In the genomic region with DNA sequence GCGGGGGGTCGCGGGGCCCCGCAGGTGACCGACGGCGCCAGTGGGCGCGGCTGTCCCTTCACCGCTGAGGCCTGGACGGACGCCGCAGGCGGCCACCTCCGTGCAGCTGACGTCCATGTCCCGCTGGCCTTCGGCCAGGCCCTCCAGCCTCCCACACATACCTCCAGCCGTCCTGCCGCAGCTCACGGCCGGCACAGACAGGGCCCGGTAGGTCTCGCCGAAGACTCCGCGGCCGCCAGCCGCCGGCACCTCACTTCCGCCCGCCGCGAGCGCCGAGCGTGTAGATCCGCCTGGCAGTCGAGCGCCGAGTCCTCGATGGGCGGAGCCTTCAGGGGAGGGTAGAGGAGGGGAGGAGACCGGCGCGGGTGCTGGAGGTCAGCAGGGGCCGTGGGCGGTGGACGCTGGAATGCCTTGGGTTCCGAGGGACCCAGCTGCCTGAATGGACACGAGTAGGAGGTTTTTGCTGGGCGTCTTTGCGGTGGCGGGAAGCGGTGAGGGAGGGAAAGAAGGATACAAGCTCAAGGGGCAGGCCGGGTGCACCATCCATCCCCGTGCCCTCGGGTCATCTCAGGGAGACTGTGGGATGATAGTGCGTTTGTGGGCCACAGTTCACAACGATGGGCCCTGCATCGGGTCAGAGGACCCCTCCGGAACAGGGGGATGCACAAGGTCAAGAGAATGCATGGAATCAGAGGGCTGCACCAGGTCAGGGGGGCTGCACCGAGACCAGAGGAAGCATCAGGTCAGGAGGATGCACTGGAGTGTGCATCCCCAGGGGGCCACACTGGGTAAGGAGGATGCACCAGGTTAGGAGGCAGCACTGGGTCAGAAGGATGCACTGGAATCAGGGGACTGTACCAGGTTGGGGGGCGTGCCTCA, we compare ENCODE assay signal across 8 cellular contexts. TPM values are rescaled to one million over a fixed set of nuclear protein-coding genes. Genes with fewer than 3 reads are reported as not detected.
A peak's percentile ranks its signal among the peaks of the same experiment; 100 is the strongest.
DNase-seq lines count a peak whose midpoint lies in the region; ATAC-seq and TF ChIP-seq lines count a peak whose summit lies in the region.

A gene with protein sequence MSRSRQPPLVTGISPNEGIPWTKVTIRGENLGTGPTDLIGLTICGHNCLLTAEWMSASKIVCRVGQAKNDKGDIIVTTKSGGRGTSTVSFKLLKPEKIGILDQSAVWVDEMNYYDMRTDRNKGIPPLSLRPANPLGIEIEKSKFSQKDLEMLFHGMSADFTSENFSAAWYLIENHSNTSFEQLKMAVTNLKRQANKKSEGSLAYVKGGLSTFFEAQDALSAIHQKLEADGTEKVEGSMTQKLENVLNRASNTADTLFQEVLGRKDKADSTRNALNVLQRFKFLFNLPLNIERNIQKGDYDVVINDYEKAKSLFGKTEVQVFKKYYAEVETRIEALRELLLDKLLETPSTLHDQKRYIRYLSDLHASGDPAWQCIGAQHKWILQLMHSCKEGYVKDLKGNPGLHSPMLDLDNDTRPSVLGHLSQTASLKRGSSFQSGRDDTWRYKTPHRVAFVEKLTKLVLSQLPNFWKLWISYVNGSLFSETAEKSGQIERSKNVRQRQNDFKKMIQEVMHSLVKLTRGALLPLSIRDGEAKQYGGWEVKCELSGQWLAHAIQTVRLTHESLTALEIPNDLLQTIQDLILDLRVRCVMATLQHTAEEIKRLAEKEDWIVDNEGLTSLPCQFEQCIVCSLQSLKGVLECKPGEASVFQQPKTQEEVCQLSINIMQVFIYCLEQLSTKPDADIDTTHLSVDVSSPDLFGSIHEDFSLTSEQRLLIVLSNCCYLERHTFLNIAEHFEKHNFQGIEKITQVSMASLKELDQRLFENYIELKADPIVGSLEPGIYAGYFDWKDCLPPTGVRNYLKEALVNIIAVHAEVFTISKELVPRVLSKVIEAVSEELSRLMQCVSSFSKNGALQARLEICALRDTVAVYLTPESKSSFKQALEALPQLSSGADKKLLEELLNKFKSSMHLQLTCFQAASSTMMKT (minus strand): TSS at position 282 of the 879 bp plus-strand sequence. CDS start 55,321 bp downstream, outside the sequence.

- H3K4me3 ChIP-seq in BLaER1 (peak within 1 kb of the TSS; percentile 84), duodenal mucosa (ENCODE audit: low read depth in 1 of 2, low read length in 2 of 2) (peak within 1 kb of the TSS; percentile 90 to 92), lower leg skin (ENCODE audit: low read depth, poor library complexity, severe bottlenecking) (peak within 1 kb of the TSS; percentile 71)

- H3K27ac ChIP-seq in BLaER1: peak within 1 kb of the TSS; percentile 59
- peak within 1 kb of the TSS; percentile 60 for H3K27ac ChIP-seq in duodenal mucosa (ENCODE audit: low read depth, low read length)

- intact Hi-C loops in activated CD4-positive, alpha-beta memory T cell treated with anti-CD3 and anti-CD28 coated beads for 36 hours (cut with micrococcal nuclease): loop anchor here (1.0 to 2.0 kb wide), 2 partner anchors 8 to 18 kb away; no protein-coding TSS in a partner anchor
- intact Hi-C loops in lower leg skin (cut with DNase I; ENCODE audit: low total_unique reads): no loop called here

- H4K20me1 ChIP-seq in BLaER1: peaks cover 43% of the 10 kb centered on the region

- ATAC-seq in GM19043 (IDR thresholded peaks at IDR 0.05; ENCODE audit: low read depth, unreplicated experiment) (peak; percentile 86), HG03342 (IDR thresholded peaks at IDR 0.05; ENCODE audit: unreplicated experiment) (peak; percentile 87)

- peaks cover 33% of the 10 kb centered on the region for H3K4me1 Mint-ChIP-seq in activated CD4-positive, alpha-beta memory T cell treated with anti-CD3 and anti-CD28 coated beads for 36 hours (ENCODE audit: low read depth)

- H3K27me3 ChIP-seq in BLaER1: no peaks in the 10 kb centered on the region
- H3K27me3 ChIP-seq in duodenal mucosa (ENCODE audit: control insufficient read depth in 1 of 2, insufficient read depth in 2 of 2, low read length in 2 of 2): no peaks in the 10 kb centered on the region

- TF ChIP-seq POLR2A in lower leg skin (IDR thresholded peaks at IDR 0.05): no peak

- H3K27me3 Mint-ChIP-seq in activated CD4-positive, alpha-beta memory T cell treated with anti-CD3 and anti-CD28 coated beads for 36 hours: no peaks in the 10 kb centered on the region

- POLR2A ChIA-PET in activated CD4-positive, alpha-beta memory T cell treated with anti-CD3 and anti-CD28 coated beads for 36 hours (lab: Charles Lee): interaction anchor here (1.1 to 2.5 kb wide), 4 partner anchors 13 to 57 kb away, joined by 4 to 13 read pairs (median 4); no protein-coding TSS in a partner anchor

- peak within 1 kb of the TSS; percentile 99 for H3K4me2 ChIP-seq in BLaER1

- TF ChIP-seq CTCF in lower leg skin (IDR thresholded peaks at IDR 0.05): peak in 1 of 3 donors; percentile 54

- CTCF ChIA-PET in activated CD4-positive, alpha-beta memory T cell treated with anti-CD3 and anti-CD28 coated beads for 36 hours (lab: Charles Lee): interaction anchor here (0.7 to 2.9 kb wide), 7 partner anchors 9 to 100 kb away, joined by 3 to 8 read pairs (median 3); no protein-coding TSS in a partner anchor

- DNase-seq in NCI-H748 (lab: John Stamatoyannopoulos, UW; ENCODE audit: unreplicated experiment) (peak; percentile 95), lower leg skin (ENCODE audit: low spot score in 2 of 2) (peak; percentile 61 to 94)
- peak; percentile 92 for DNase-seq in activated CD4-positive, alpha-beta memory T cell treated with anti-CD3 and anti-CD28 coated beads for 36 hours
- DNase-seq in stimulated activated CD4-positive, alpha-beta T cell treated with anti-CD3 and anti-CD28 coated beads, Interleukin-4, amount 100 ng/mL, for 4 hours: peak; percentile 78 to 83

- H3K4me1 ChIP-seq in BLaER1 (peaks cover 18% of the 10 kb centered on the region), duodenal mucosa (ENCODE audit: control insufficient read depth in 1 of 2, insufficient read depth in 2 of 2, low read length in 2 of 2) (peaks cover 4 to 21% of the 10 kb centered on the region in 2 donors)

- no peaks in the 10 kb centered on the region for H3K9me3 Mint-ChIP-seq in activated CD4-positive, alpha-beta memory T cell treated with anti-CD3 and anti-CD28 coated beads for 36 hours

- H3K27ac Mint-ChIP-seq in activated CD4-positive, alpha-beta memory T cell treated with anti-CD3 and anti-CD28 coated beads for 36 hours: peak within 1 kb of the TSS; percentile 85

- H3K36me3 Mint-ChIP-seq in activated CD4-positive, alpha-beta memory T cell treated with anti-CD3 and anti-CD28 coated beads for 36 hours: peaks cover 3% of the 10 kb centered on the region

- H3K9me3 ChIP-seq in BLaER1: no peaks in the 10 kb centered on the region
- H3K9me3 ChIP-seq in duodenal mucosa (ENCODE audit: control insufficient read depth in 1 of 2, low read length in 2 of 2): no peaks in the 10 kb centered on the region

- H3K4me3 Mint-ChIP-seq in activated CD4-positive, alpha-beta memory T cell treated with anti-CD3 and anti-CD28 coated beads for 36 hours: peak within 1 kb of the TSS; percentile 95

- H3K9ac ChIP-seq in BLaER1 (peak within 1 kb of the TSS; percentile 74), duodenal mucosa (ENCODE audit: low read depth in 1 of 2, low read length in 2 of 2) (peak within 1 kb of the TSS; percentile 74 to 86)

- H3K36me3 ChIP-seq in BLaER1 (peaks cover 17% of the 10 kb centered on the region), duodenal mucosa (ENCODE audit: control insufficient read depth in 1 of 2, insufficient read depth in 2 of 2, low read length in 2 of 2) (peaks cover 3% of the 10 kb centered on the region in 2 donors)

- WGBS in lower leg skin, 2 donors: 5 to 8% methylated on average over 16 to 28 of the region's 64 CpGs

RNA-seq across cellular contexts. Expression of the gene that starts here (rescaled TPM):
- 10 to 100 TPM; 40.5 to 42.3 TPM for total RNA-seq in activated CD4-positive, alpha-beta memory T cell treated with anti-CD3 and anti-CD28 coated beads for 36 hours
- 10 to 100 TPM; 19.5 to 23.6 (median 20.9) TPM for total RNA-seq in lower leg skin

Comparison
In these comparisons a context has a peak if more than half of its experiments do, and no peak if none do; other contexts are left out.
1. Peak in every context shown above with its lines: DNase-seq, ATAC-seq, H3K4me3 ChIP-seq and H3K27ac ChIP-seq.